8 cellular contexts compared by ENCODE assay signal in genomic region chr2:73175663-73176204, GRCh38. TPM values are rescaled to one million over a fixed set of nuclear protein-coding genes. Genes with fewer than 3 reads are reported as not detected.
DNase-seq lines count a peak whose midpoint lies in the region; ATAC-seq and TF ChIP-seq lines count a peak whose summit lies in the region.

No MANE protein-coding gene starts in this region.

- H3K4me3 ChIP-seq in NB4 (ENCODE audit: low read depth, low read length) (no peak overlapping the region), coronary artery (peak overlapping the region; percentile 72)

- peaks cover 20% of the 10 kb centered on the region for H3K4me1 Mint-ChIP-seq in activated CD4-positive, alpha-beta T cell treated with anti-CD3 and anti-CD28 coated beads, Interleukin-2, amount 10 ng/mL, durations not matched to agents 24 days and 14 days

- peak overlapping the region; percentile 2 to 83 for H3K27ac ChIP-seq in coronary artery

- H3K27me3 Mint-ChIP-seq in activated CD4-positive, alpha-beta T cell treated with anti-CD3 and anti-CD28 coated beads, Interleukin-2, amount 10 ng/mL, durations not matched to agents 24 days and 14 days, result peaks cover 61% of the 10 kb centered on the region

- H3K36me3 Mint-ChIP-seq in activated CD4-positive, alpha-beta T cell treated with anti-CD3 and anti-CD28 coated beads, Interleukin-2, amount 10 ng/mL, durations not matched to agents 24 days and 14 days (ENCODE audit: low read depth), result no peaks in the 10 kb centered on the region

- ATAC-seq in left colon, result peak; percentile 58
- no peak for ATAC-seq in HG02970 (IDR thresholded peaks at IDR 0.05; ENCODE audit: low FRiP score, unreplicated experiment)
- no peak for ATAC-seq in HG02759 (IDR thresholded peaks at IDR 0.05; ENCODE audit: unreplicated experiment)

- H3K4me3 Mint-ChIP-seq in activated CD4-positive, alpha-beta T cell treated with anti-CD3 and anti-CD28 coated beads, Interleukin-2, amount 10 ng/mL, durations not matched to agents 24 days and 14 days, result peak overlapping the region; percentile 88

- TF ChIP-seq CTCF in NB4 (IDR thresholded peaks at IDR 0.05; ENCODE audit: low read depth, low read length), result no peak
- TF ChIP-seq CTCF in coronary artery (IDR thresholded peaks at IDR 0.05), result no peak

- H3K27ac Mint-ChIP-seq in activated CD4-positive, alpha-beta T cell treated with anti-CD3 and anti-CD28 coated beads, Interleukin-2, amount 10 ng/mL, durations not matched to agents 24 days and 14 days, result no peak overlapping the region

- no peaks in the 10 kb centered on the region for H3K9me3 Mint-ChIP-seq in activated CD4-positive, alpha-beta T cell treated with anti-CD3 and anti-CD28 coated beads, Interleukin-2, amount 10 ng/mL, durations not matched to agents 24 days and 14 days

- TF ChIP-seq POLR2A in NB4 (IDR thresholded peaks at IDR 0.05; ENCODE audit: extremely low read depth, insufficient read length), result no peak

- DNase-seq in GM03348 (ENCODE audit: low spot score) (peak; percentile 83), NB4 (ENCODE audit: low read depth) (peak; percentile 85), coronary artery (ENCODE audit: low spot score) (peak; percentile 79), left colon (peak; percentile 59 to 85)
- peak; percentile 91 for DNase-seq in activated CD4-positive, alpha-beta T cell treated with anti-CD3 and anti-CD28 coated beads, Interleukin-2, amount 10 ng/mL, durations not matched to agents 24 days and 14 days
- DNase-seq in stimulated activated CD4-positive, alpha-beta T cell treated with anti-CD3 and anti-CD28 coated beads, Interleukin-1b, Interleukin-23, amount 100 ng/mL, for 48 hours, result peak; percentile 76

- intact Hi-C loops in activated CD4-positive, alpha-beta T cell treated with anti-CD3 and anti-CD28 coated beads, Interleukin-2, amount 10 ng/mL, durations not matched to agents 24 days and 14 days (cut with micrococcal nuclease), result loop anchor here (5.0 kb wide), 1 partner anchor 103 kb away; the partner anchor contains the start of gene SFXN5
- intact Hi-C loops in left colon (cut with DNase I, micrococcal nuclease), result no loop called here

RNA-seq across cellular contexts. Expression of gene NOTO, which starts 26.6 kb away (rescaled TPM):
- total RNA-seq in activated CD4-positive, alpha-beta T cell treated with anti-CD3 and anti-CD28 coated beads, Interleukin-2, amount 10 ng/mL, durations not matched to agents 24 days and 14 days, result not detected in 2 replicates
- total RNA-seq in left colon, result under 1 TPM in 1 of 2 donors, not detected in 1; 0.08 TPM

RNA-seq across cellular contexts. Expression of gene SMYD5, which starts 38.3 kb away (rescaled TPM):
- total RNA-seq in activated CD4-positive, alpha-beta T cell treated with anti-CD3 and anti-CD28 coated beads, Interleukin-2, amount 10 ng/mL, durations not matched to agents 24 days and 14 days, result 56.7 and 62.7 TPM in 2 replicates
- 10 to 100 TPM in 1 of 2 donors, 1 to 10 TPM in 1; 9.2 to 14.4 TPM for total RNA-seq in left colon

RNA-seq across cellular contexts. Expression of gene PRADC1, which starts 57.3 kb away (rescaled TPM):
- total RNA-seq in activated CD4-positive, alpha-beta T cell treated with anti-CD3 and anti-CD28 coated beads, Interleukin-2, amount 10 ng/mL, durations not matched to agents 24 days and 14 days, result 14.8 and 15.9 TPM in 2 replicates
- 10 to 100 TPM; 40.2 to 51.9 TPM for total RNA-seq in left colon

RNA-seq across cellular contexts. Expression of gene CCT7, which starts 58.4 kb away (rescaled TPM):
- 680 and 696 TPM in 2 replicates for total RNA-seq in activated CD4-positive, alpha-beta T cell treated with anti-CD3 and anti-CD28 coated beads, Interleukin-2, amount 10 ng/mL, durations not matched to agents 24 days and 14 days
- total RNA-seq in left colon, result 100 to 1,000 TPM; 120 to 140 TPM
